ENCODE assay signal across 8 cellular contexts in the genomic region with DNA sequence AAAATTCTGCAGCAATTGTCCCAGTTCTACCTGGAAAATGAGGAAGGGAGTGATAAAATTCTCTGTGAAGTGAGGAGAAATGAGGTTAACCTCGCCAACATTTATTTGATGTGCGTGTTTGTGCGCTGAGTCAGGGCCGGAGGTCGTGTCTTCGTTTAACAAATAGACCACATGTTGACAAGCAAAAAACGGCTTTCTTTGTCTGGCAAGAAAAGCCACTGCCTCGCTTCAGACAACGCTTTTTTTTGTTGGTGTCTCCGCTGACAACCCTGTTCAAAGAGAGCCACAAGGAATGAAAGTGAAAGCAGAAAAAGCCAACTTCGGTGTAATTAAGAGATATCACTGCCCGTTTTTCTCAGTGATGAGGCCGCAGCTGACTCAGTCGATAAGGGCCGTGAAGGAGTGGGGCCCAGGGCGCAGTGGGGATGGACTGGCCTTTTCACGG.
DNase-seq lines count a peak whose midpoint lies in the region; FAIRE-seq and TF ChIP-seq lines count a peak whose summit lies in the region.

No MANE protein-coding gene starts in this region.

- H3K27ac Mint-ChIP-seq in activated CD4-positive, alpha-beta memory T cell treated with anti-CD3 and anti-CD28 coated beads, Interleukin-2, amount 10 ng/mL, durations not matched to agents 7 days and 5 days, result no peak overlapping the region

- no peak overlapping the region for H3K9ac ChIP-seq in kidney (ENCODE audit: low read length in 2 of 2)

- H3K27me3 Mint-ChIP-seq in activated CD4-positive, alpha-beta memory T cell treated with anti-CD3 and anti-CD28 coated beads, Interleukin-2, amount 10 ng/mL, durations not matched to agents 7 days and 5 days, result no peaks in the 10 kb centered on the region

- H3K4me1 Mint-ChIP-seq in activated CD4-positive, alpha-beta memory T cell treated with anti-CD3 and anti-CD28 coated beads, Interleukin-2, amount 10 ng/mL, durations not matched to agents 7 days and 5 days, result peaks cover 5% of the 10 kb centered on the region

- peaks cover 4% of the 10 kb centered on the region for H3K9me3 Mint-ChIP-seq in activated CD4-positive, alpha-beta memory T cell treated with anti-CD3 and anti-CD28 coated beads, Interleukin-2, amount 10 ng/mL, durations not matched to agents 7 days and 5 days

- H3K4me3 ChIP-seq in AG09309 (ENCODE audit: control insufficient read depth, low read depth, low read length), result peak overlapping the region; percentile 32
- H3K4me3 ChIP-seq in kidney (ENCODE audit: low read length in 2 of 2), result peak overlapping the region; percentile 26 to 42

- DNase-seq in AG09309 (ENCODE audit: low read depth) (peak; percentile 47), H4 (ENCODE audit: low spot score) (peak; percentile 89), kidney (no peak), superior temporal gyrus (ENCODE audit: extremely low spot score) (peak; percentile 57), AML-193 (lab: John Stamatoyannopoulos, UW) (no peak), NCI-H524 (lab: John Stamatoyannopoulos, UW) (no peak), GM13977 (ENCODE audit: low spot score) (no peak)
- peak; percentile 16 for DNase-seq in activated CD4-positive, alpha-beta memory T cell treated with anti-CD3 and anti-CD28 coated beads, Interleukin-2, amount 10 ng/mL, durations not matched to agents 7 days and 5 days

- intact Hi-C loops in kidney (cut with DNase I), result no loop called here

- H3K9me3 ChIP-seq in kidney (ENCODE audit: control insufficient read depth in 1 of 2, low read length in 2 of 2), result no peaks in the 10 kb centered on the region

- peak overlapping the region; percentile 46 for H3K4me3 Mint-ChIP-seq in activated CD4-positive, alpha-beta memory T cell treated with anti-CD3 and anti-CD28 coated beads, Interleukin-2, amount 10 ng/mL, durations not matched to agents 7 days and 5 days

- CTCF ChIA-PET in activated CD4-positive, alpha-beta memory T cell treated with anti-CD3 and anti-CD28 coated beads, Interleukin-2, amount 10 ng/mL, durations not matched to agents 7 days and 5 days (lab: Charles Lee), result no interaction called here

- no peaks in the 10 kb centered on the region for H3K36me3 ChIP-seq in kidney (ENCODE audit: control insufficient read depth in 1 of 2, insufficient read depth in 2 of 2, low read length in 2 of 2)

- TF ChIP-seq CTCF in AG09309 (IDR thresholded peaks at IDR 0.05; ENCODE audit: control insufficient read depth, insufficient read depth, low read depth, low read length, missing control alignments), result no peak
- no peak for TF ChIP-seq CTCF in kidney (IDR thresholded peaks at IDR 0.05; ENCODE audit: borderline replicate concordance, extremely low read depth, insufficient read depth)
- no peak for TF ChIP-seq CTCF in GM13977 (IDR thresholded peaks at IDR 0.05; ENCODE audit: extremely low read depth, insufficient read depth, missing control alignments)

- H3K27ac ChIP-seq in kidney (ENCODE audit: low read depth in 2 of 2, low read length in 2 of 2), result no peak overlapping the region

- no peaks in the 10 kb centered on the region for H3K4me1 ChIP-seq in kidney (ENCODE audit: control insufficient read depth in 1 of 2, insufficient read depth in 1 of 2, low read depth in 1 of 2, low read length in 2 of 2)

- POLR2A ChIA-PET in activated CD4-positive, alpha-beta memory T cell treated with anti-CD3 and anti-CD28 coated beads, Interleukin-2, amount 10 ng/mL, durations not matched to agents 7 days and 5 days (lab: Charles Lee), result no interaction called here

- FAIRE-seq in kidney (lab: Jason Lieb, UNC), result no peak

- in situ Hi-C loops in GM13977 (cut with MboI; ENCODE audit: low pct_unique_long_range_greater_than_20kb, low sequenced_read_pairs, unreplicated experiment), result no loop called here

- H3K36me3 Mint-ChIP-seq in activated CD4-positive, alpha-beta memory T cell treated with anti-CD3 and anti-CD28 coated beads, Interleukin-2, amount 10 ng/mL, durations not matched to agents 7 days and 5 days (ENCODE audit: low read depth), result no peaks in the 10 kb centered on the region

Comparison
In these comparisons a context has a peak if more than half of its experiments do, and no peak if none do; other contexts are left out.
1. DNase-seq: peak in AG09309 (single experiment), H4 (single experiment), activated CD4-positive, alpha-beta memory T cell treated with anti-CD3 and anti-CD28 coated beads, Interleukin-2, amount 10 ng/mL, durations not matched to agents 7 days and 5 days (single experiment) and superior temporal gyrus (single experiment); none in kidney (single experiment), AML-193 (0 of 2), NCI-H524 (0 of 2) and GM13977 (single experiment).